In genomic region chr18:13437801-13438506, GRCh38 we compare ENCODE assay signal across 10 cellular contexts.
DNase-seq lines count a peak whose midpoint lies in the region; ATAC-seq and TF ChIP-seq lines count a peak whose summit lies in the region.
"Had no signal": no experiment of that assay in that cellular context is flagged by ENCODE, and none has a peak within 500 bp of the region (broad histone marks: within the 10 kb centered on the region; RNA-seq: fewer than 3 reads in every experiment).

No MANE protein-coding gene starts in this region.

- no peaks in the 10 kb centered on the region; the same call in none of the 2 replicates for H3K27me3 ChIP-seq in IMR-90 (ENCODE audit: control insufficient read depth, insufficient read depth, low read length)
- H3K27me3 ChIP-seq: gastroesophageal sphincter had no signal

- no peak overlapping the region for H3K18ac ChIP-seq in IMR-90 (ENCODE audit: low read depth, low read length)

- H4K91ac ChIP-seq in IMR-90 (ENCODE audit: insufficient read depth, low read depth, low read length), result no peak overlapping the region

- no peak overlapping the region for H2BK20ac ChIP-seq in IMR-90 (ENCODE audit: low read depth, low read length)

- H3K23ac ChIP-seq in IMR-90 (ENCODE audit: low read depth, low read length), result no peak overlapping the region

- H3K36me3 ChIP-seq in IMR-90 (ENCODE audit: control insufficient read depth, insufficient read depth, low read length), result no peaks in the 10 kb centered on the region

- no peak overlapping the region for H3K56ac ChIP-seq in IMR-90 (ENCODE audit: extremely low read depth, insufficient read depth, low read length)

- no peaks in the 10 kb centered on the region for H3K9me1 ChIP-seq in IMR-90 (ENCODE audit: insufficient read depth, low read length)

- no peak overlapping the region for H3K4me3 ChIP-seq in IMR-90 (ENCODE audit: insufficient read depth, low read depth, low read length)
- H3K4me3 ChIP-seq: gastroesophageal sphincter had no signal

- peak overlapping the region; percentile 35 for H2AFZ ChIP-seq in IMR-90 (replicated peaks; ENCODE audit: low read length, poor library complexity)

- no peak overlapping the region for H3K14ac ChIP-seq in IMR-90 (replicated peaks; ENCODE audit: low read depth, low read length)

- in situ Hi-C loops in IMR-90 (cut with MboI; ENCODE audit: low sequenced_read_pairs), result no loop called here

- dilution Hi-C loops in IMR-90 (cut with HindIII; ENCODE audit: low sequenced_read_pairs, unreplicated experiment), result no loop called here

- no peak for TF ChIP-seq RAD21 in IMR-90 (IDR thresholded peaks at IDR 0.05; ENCODE audit: low read length)

- H2AK9ac ChIP-seq in IMR-90 (replicated peaks; ENCODE audit: low read depth, low read length, poor library complexity), result no peak overlapping the region

- no peaks in the 10 kb centered on the region for H3K9me3 ChIP-seq in IMR-90 (ENCODE audit: control insufficient read depth, insufficient read depth, low read length)
- H3K9me3 ChIP-seq: gastroesophageal sphincter had no signal

- no peak overlapping the region for H2BK120ac ChIP-seq in IMR-90 (ENCODE audit: low read depth, low read length)

- peaks cover 72% of the 10 kb centered on the region for H3K4me1 Mint-ChIP-seq in chondrocyte (ENCODE audit: low read depth)

- no peaks in the 10 kb centered on the region for H3K79me1 ChIP-seq in IMR-90 (ENCODE audit: low read depth in 1 of 2, low read length in 2 of 2)

- H3K4me1 ChIP-seq in IMR-90 (ENCODE audit: control insufficient read depth, insufficient read depth, low read length), result no peaks in the 10 kb centered on the region

- H2AK5ac ChIP-seq in IMR-90 (ENCODE audit: low read depth, low read length), result no peak overlapping the region

- no peak overlapping the region for H2BK15ac ChIP-seq in IMR-90 (ENCODE audit: low read depth, low read length)

- no peak overlapping the region for H2BK5ac ChIP-seq in IMR-90 (ENCODE audit: low read depth, low read length, poor library complexity, severe bottlenecking)

- no peak overlapping the region for H4K8ac ChIP-seq in IMR-90 (ENCODE audit: low read depth in 2 of 2, low read length in 2 of 2)

- H3K27me3 Mint-ChIP-seq in chondrocyte (ENCODE audit: low read depth), result no peaks in the 10 kb centered on the region

- no peak overlapping the region for H4K5ac ChIP-seq in IMR-90 (ENCODE audit: low read depth, low read length)

- no peaks in the 10 kb centered on the region for H4K20me1 ChIP-seq in IMR-90 (ENCODE audit: insufficient read depth, low read length)

- H3K27ac ChIP-seq in IMR-90 (ENCODE audit: insufficient read depth, low read length), result no peak overlapping the region
- H3K27ac ChIP-seq: gastroesophageal sphincter had no signal

- H3K4me3 Mint-ChIP-seq in chondrocyte (ENCODE audit: unreplicated experiment), result no peak overlapping the region

- BruUV-seq in IMR-90 (replicated peaks; lab: Mats Ljungman, UMichigan), result no TSS peak

- TF ChIP-seq POLR2A in IMR-90 (IDR thresholded peaks at IDR 0.05; ENCODE audit: low read depth, low read length), result no peak

- TF ChIP-seq CTCF in IMR-90 (conservative IDR thresholded peaks at IDR 0.05; ENCODE audit: low read depth, low read length) (no peak), chondrocyte (IDR thresholded peaks at IDR 0.05) (no peak)

- peaks cover 2% of the 10 kb centered on the region for H3K36me3 Mint-ChIP-seq in chondrocyte (ENCODE audit: low read depth)

- H3K4me2 ChIP-seq in IMR-90 (ENCODE audit: low read depth, low read length), result no peak overlapping the region

- H3K9me3 Mint-ChIP-seq in chondrocyte (ENCODE audit: low read depth), result no peaks in the 10 kb centered on the region

- H3K27ac Mint-ChIP-seq in chondrocyte (ENCODE audit: unreplicated experiment), result peak overlapping the region; percentile 79

- ATAC-seq in IMR-90 (ENCODE audit: low read depth) (no peak), HG03159 (IDR thresholded peaks at IDR 0.05; ENCODE audit: unreplicated experiment) (no peak)
- ATAC-seq: gastroesophageal sphincter had no signal

- H3K9ac ChIP-seq in IMR-90 (ENCODE audit: low read depth, low read length), result no peak overlapping the region

- CTCF ChIA-PET in IMR-90 (lab: Yijun Ruan, JAX), result no interaction called here

- WGBS in IMR-90 (ENCODE audit: extremely low coverage in 2 of 2, insufficient read length in 1 of 2), 2 experiments, result 56% methylated on average over 2 of the region's 17 CpGs; no CpG with 5 or more reads in 1 of the 2 experiments

- H3K4ac ChIP-seq in IMR-90 (ENCODE audit: low read depth, low read length), result no peak overlapping the region

- intact Hi-C loops in IMR-90 (cut with micrococcal nuclease), result no loop called here

- DNase-seq in IMR-90 (no peak), chondrocyte (ENCODE audit: low spot score) (no peak), midbrain (lab: John Stamatoyannopoulos, UW) (no peak), NCI-H1694 treated with DMSO at 0.1 percent for 48 hours (lab: John Stamatoyannopoulos, UW) (no peak), HK-2 (ENCODE audit: unreplicated experiment) (no peak)
- DNase-seq in activated CD4-positive, alpha-beta T cell treated with anti-CD3 and anti-CD28 coated beads, Interleukin-2, amount 50 U/mL, for 48 hours, result peak; percentile 62 to 73
- DNase-seq in stimulated activated CD4-positive, alpha-beta T cell treated with anti-CD3 and anti-CD28 coated beads, TNF-alpha, amount 100 ng/mL, for 48 hours (ENCODE audit: low read depth in 3 of 3), result peak in 2 of 3 donors; percentile 43 to 51
- DNase-seq: Right ventricle myocardium superior had no signal

- POLR2A ChIA-PET in IMR-90 (lab: Charles Lee; ENCODE audit: unreplicated experiment), result no interaction called here

TF ChIP-seq in IMR-90, 13 proteins besides CTCF, POLR2A, EP300 and RAD21:
- TF ChIP-seq RCOR1 (IDR thresholded peaks at IDR 0.05; ENCODE audit: insufficient replicate concordance, low read length) (no peak), MXI1 (IDR thresholded peaks at IDR 0.05; ENCODE audit: borderline replicate concordance, low read depth, low read length) (no peak), MAFK (IDR thresholded peaks at IDR 0.05; ENCODE audit: low read depth, low read length) (no peak), USF2 (IDR thresholded peaks at IDR 0.05; ENCODE audit: low read depth, low read length) (no peak), SMC3 (IDR thresholded peaks at IDR 0.05; ENCODE audit: low read depth, low read length) (no peak), ELK1 (IDR thresholded peaks at IDR 0.05; ENCODE audit: borderline replicate concordance, low read depth, low read length) (no peak), NFE2L2 (IDR thresholded peaks at IDR 0.05; ENCODE audit: low read depth, low read length) (no peak), RFX5 (IDR thresholded peaks at IDR 0.05; ENCODE audit: low read depth, low read length) (no peak), CEBPB (IDR thresholded peaks at IDR 0.05; ENCODE audit: low read depth, low read length) (no peak), FOS (IDR thresholded peaks at IDR 0.05; ENCODE audit: low read depth, low read length) (no peak)

Comparison
In these comparisons a context has a peak if more than half of its experiments do, and no peak if none do; other contexts are left out.
1. DNase-seq: peak in activated CD4-positive, alpha-beta T cell treated with anti-CD3 and anti-CD28 coated beads, Interleukin-2, amount 50 U/mL, for 48 hours (2 of 2) and stimulated activated CD4-positive, alpha-beta T cell treated with anti-CD3 and anti-CD28 coated beads, TNF-alpha, amount 100 ng/mL, for 48 hours (2 of 3); none in IMR-90 (single experiment), chondrocyte (single experiment), midbrain (single experiment), NCI-H1694 treated with DMSO at 0.1 percent for 48 hours (single experiment) and HK-2 (single experiment).